In genomic region chr17:43175213-43176118, GRCh38 we compare ENCODE assay signal across 12 cellular contexts. TPM values are rescaled to one million over a fixed set of nuclear protein-coding genes. Genes with fewer than 3 reads are reported as not detected.
DNase-seq lines count a peak whose midpoint lies in the region; ATAC-seq and TF ChIP-seq lines count a peak whose summit lies in the region.
"Had no signal": no experiment of that assay in that cellular context is flagged by ENCODE, and none has a peak within 500 bp of the region (broad histone marks: within the 10 kb centered on the region; RNA-seq: fewer than 3 reads in every experiment).

No MANE protein-coding gene starts in this region.

- H3K4me3 Mint-ChIP-seq in brain (peak overlapping the region; percentile 21 to 71 (median 43)), naive B cell (peak overlapping the region in 2 of 8 donors; percentile 24 to 66)

- ATAC-seq in naive B cell (ENCODE audit: low read depth in 2 of 2) (no peak), GM21447 (IDR thresholded peaks at IDR 0.05; ENCODE audit: unreplicated experiment) (no peak), HG03097 (IDR thresholded peaks at IDR 0.05; ENCODE audit: low FRiP score, unreplicated experiment) (no peak), HG03460 (IDR thresholded peaks at IDR 0.05; ENCODE audit: unreplicated experiment) (no peak)

- H3K36me3 Mint-ChIP-seq in brain (peaks cover 53% of the 10 kb centered on the region), naive B cell (no peaks in the 10 kb centered on the region)

- CTCF ChIA-PET in AG04449 (lab: Yijun Ruan, JAX) = interaction anchor here (0.6 to 1.5 kb wide), 4 partner anchors 25 to 341 kb away, joined by 3 to 7 read pairs (median 3); no protein-coding TSS in a partner anchor

- DNase-seq in AG04449 (ENCODE audit: low read depth, low spot score) (peak; percentile 71), HS-5 (ENCODE audit: low read depth) (peak; percentile 15), naive B cell (no peak)
- DNase-seq in effector CD4-positive, alpha-beta T cell = no peak
- DNase-seq: activated CD4-positive, CD25-positive, alpha-beta regulatory T cell; DMS79 treated with DMSO at 0.1 percent for 48 hours; NCI-H2171 had no signal

- H3K4me1 Mint-ChIP-seq in brain (peaks cover 32% of the 10 kb centered on the region), naive B cell (peaks cover 21 to 29% (median 23%) of the 10 kb centered on the region in 3 donors)

- TF ChIP-seq CTCF in AG04449 (IDR thresholded peaks at IDR 0.05; ENCODE audit: insufficient read depth, low read length, missing control alignments) = no peak
- no peak for TF ChIP-seq CTCF in brain (conservative IDR thresholded peaks at IDR 0.05)

- no peak overlapping the region for H3K4me3 ChIP-seq in AG04449 (ENCODE audit: low read depth, low read length)

- H3K9me3 Mint-ChIP-seq in brain (no peaks in the 10 kb centered on the region), naive B cell (no peaks in the 10 kb centered on the region)

- H3K27ac Mint-ChIP-seq in brain (peak overlapping the region in 3 of 5 experiments; percentile 1 to 86 (median 70)), naive B cell (peak overlapping the region in 4 of 6 donors; percentile 30 to 76 (median 56))

- H3K27me3 Mint-ChIP-seq in brain = no peaks in the 10 kb centered on the region
- no peaks in the 10 kb centered on the region for H3K27me3 Mint-ChIP-seq in naive B cell

- POLR2A ChIA-PET in AG04449 (lab: Yijun Ruan, JAX) = interaction anchor here (0.7 kb wide), 1 partner anchor 177 kb away, joined by 3 read pairs; the partner anchor contains the start of gene RPL27

RNA-seq across cellular contexts. Expression of gene NBR1, which starts 4.5 kb away (rescaled TPM):
- polyA plus RNA-seq in brain (ENCODE audit: insufficient read depth, low read depth, low replicate concordance) (94.1 TPM), naive B cell (ENCODE audit: low read depth in 6 of 6) (10 to 100 TPM; 42.9 to 55.5 (median 49.9) TPM)

RNA-seq across cellular contexts. Expression of gene TMEM106A, which starts 36.2 kb away (rescaled TPM):
- polyA plus RNA-seq in brain (ENCODE audit: insufficient read depth, low read depth, low replicate concordance) = 2.0 TPM
- polyA plus RNA-seq in naive B cell (ENCODE audit: low read depth in 6 of 6) = 10 to 100 TPM in 4 of 6 donors, 1 to 10 TPM in 2; 9.1 to 18.2 (median 12.0) TPM
- polyA plus RNA-seq: neural cell had no signal

RNA-seq across cellular contexts. Expression of gene BRCA1, which starts 50.3 kb away (rescaled TPM):
- polyA plus RNA-seq in brain (ENCODE audit: insufficient read depth, low read depth, low replicate concordance) (10.1 TPM), naive B cell (ENCODE audit: low read depth in 6 of 6) (1 to 10 TPM in 5 of 6 donors, under 1 TPM in 1; 0.14 to 4.7 (median 3.5) TPM)

RNA-seq across cellular contexts. Expression of gene CCDC200, which starts 53.0 kb away (rescaled TPM):
- polyA plus RNA-seq in brain (ENCODE audit: insufficient read depth, low read depth, low replicate concordance) = not detected
- 1 to 10 TPM in 2 of 6 donors, under 1 TPM in 2, not detected in 2; 0.45 to 8.1 (median 0.96) TPM for polyA plus RNA-seq in naive B cell (ENCODE audit: low read depth in 6 of 6)
- polyA plus RNA-seq: neural cell had no signal

RNA-seq across cellular contexts. Expression of gene RNU2-1, which starts 58.3 kb away (rescaled TPM):
- polyA plus RNA-seq in brain (ENCODE audit: insufficient read depth, low read depth, low replicate concordance) (not detected), naive B cell (ENCODE audit: low read depth in 6 of 6) (not detected)
- polyA plus RNA-seq: neural cell had no signal

Comparison
In these comparisons a context has a peak if more than half of its experiments do, and no peak if none do; other contexts are left out.
1. DNase-seq: peak in AG04449 (single experiment) and HS-5 (single experiment); none in naive B cell (single experiment) and effector CD4-positive, alpha-beta T cell (single experiment).